Comparison of ENCODE assay signal across 1 cellular context in genomic region chr11:9226514-9226913, GRCh38.
TF ChIP-seq lines count a peak whose summit lies in the region.

No MANE protein-coding gene starts in this region.

TF ChIP-seq in GM12878, 131 proteins besides CTCF, POLR2A, EP300 and RAD21:
- TF ChIP-seq ELK1 (IDR thresholded peaks at IDR 0.05; ENCODE audit: low read depth, low read length): no peak
- 0 out of 2 replicates have a peak, but pooled peaks have one; percentile 17 for TF ChIP-seq IKZF1 (conservative IDR thresholded peaks at IDR 0.05)
- TF ChIP-seq RUNX3 (IDR thresholded peaks at IDR 0.05; ENCODE audit: low read length): peak; percentile 37; the same call in 1 of the 2 replicates
